ENCODE assay signal across 16 cellular contexts in genomic region chr20:4488407-4489339, GRCh38.
DNase-seq lines count a peak whose midpoint lies in the region; ATAC-seq, FAIRE-seq and TF ChIP-seq lines count a peak whose summit lies in the region.
"Had no signal": no experiment of that assay in that cellular context is flagged by ENCODE, and none has a peak within 500 bp of the region (broad histone marks: within the 10 kb centered on the region; RNA-seq: fewer than 3 reads in every experiment).

No MANE protein-coding gene starts in this region.

- H3K36me3 ChIP-seq in PC-3 (ENCODE audit: low read depth, low read length): no peaks in the 10 kb centered on the region
- no peaks in the 10 kb centered on the region for H3K36me3 ChIP-seq in bronchial epithelial cell (ENCODE audit: control insufficient read depth, insufficient read depth, low read length)
- no peaks in the 10 kb centered on the region for H3K36me3 ChIP-seq in heart left ventricle
- H3K36me3 ChIP-seq: left ventricle myocardium inferior, thyroid gland had no signal

- H4K20me1 ChIP-seq in PC-3 (ENCODE audit: low read length): no peaks in the 10 kb centered on the region

- H3K9ac ChIP-seq in PC-3 (ENCODE audit: low read length): peak overlapping the region; percentile 51

- no peaks in the 10 kb centered on the region for H3K9me3 ChIP-seq in PC-3 (ENCODE audit: low read length)
- no peaks in the 10 kb centered on the region for H3K9me3 ChIP-seq in heart left ventricle
- H3K9me3 ChIP-seq: body of pancreas, left ventricle myocardium inferior, thyroid gland had no signal

- POLR2A ChIA-PET in PC-3 (lab: Charles Lee; ENCODE audit: unreplicated experiment): no interaction called here

- no peak for FAIRE-seq in bronchial epithelial cell (lab: Jason Lieb, UNC)

- TF ChIP-seq POLR2A in heart left ventricle (IDR thresholded peaks at IDR 0.05): no peak

- peak overlapping the region; percentile 41 for H3K4me2 ChIP-seq in PC-3 (ENCODE audit: low read length)

- H3K4me3 ChIP-seq in PC-3 (ENCODE audit: low read length): no peak overlapping the region
- H3K4me3 ChIP-seq in bronchial epithelial cell (ENCODE audit: low read depth, low read length): no peak overlapping the region
- no peak overlapping the region for H3K4me3 ChIP-seq in heart left ventricle
- H3K4me3 ChIP-seq: body of pancreas, left ventricle myocardium inferior, thyroid gland had no signal

- no peaks in the 10 kb centered on the region for H3F3A ChIP-seq in PC-3 (ENCODE audit: low read length, unreplicated experiment)

- WGBS in heart left ventricle, 4 donors: 81 to 83% (median 82%) methylated on average over 9 of the region's 9 CpGs

- no peaks in the 10 kb centered on the region for H3K27me3 ChIP-seq in PC-3 (ENCODE audit: low read length)
- no peaks in the 10 kb centered on the region for H3K27me3 ChIP-seq in bronchial epithelial cell (ENCODE audit: control insufficient read depth, insufficient read depth, low read length)
- peaks cover 0 to 4% (median 0%) of the 10 kb centered on the region in 9 donors for H3K27me3 ChIP-seq in heart left ventricle
- H3K27me3 ChIP-seq: body of pancreas, thyroid gland had no signal

- no TSS peak for BruUV-seq in PC-3 (replicated peaks; lab: Mats Ljungman, UMichigan)

- CTCF ChIA-PET in PC-3 (lab: Charles Lee): interaction anchor here (0.5 kb wide), 1 partner anchor 29 kb away, joined by 3 read pairs; no protein-coding TSS in a partner anchor

- H3K27ac ChIP-seq in PC-3 (ENCODE audit: low read length) (peak overlapping the region; percentile 89), heart left ventricle (no peak overlapping the region)
- H3K27ac ChIP-seq: body of pancreas, left ventricle myocardium inferior, thyroid gland had no signal

- H3K4me1 ChIP-seq in PC-3 (ENCODE audit: insufficient read depth, low read length) (peaks cover 55% of the 10 kb centered on the region), heart left ventricle (no peaks in the 10 kb centered on the region)
- H3K4me1 ChIP-seq: body of pancreas, left ventricle myocardium inferior, thyroid gland had no signal

- ATAC-seq in PC-3 (peak; percentile 93), heart left ventricle (no peak), HG03039 (IDR thresholded peaks at IDR 0.05; ENCODE audit: unreplicated experiment) (no peak), HG03521 (IDR thresholded peaks at IDR 0.05; ENCODE audit: unreplicated experiment) (no peak)
- ATAC-seq: body of pancreas had no signal

- TF ChIP-seq CTCF in PC-3 (conservative IDR thresholded peaks at IDR 0.05; ENCODE audit: low read depth, low read length) (no peak), bronchial epithelial cell (IDR thresholded peaks at IDR 0.05; ENCODE audit: insufficient read depth, low read length, severe bottlenecking) (no peak), heart left ventricle (IDR thresholded peaks at IDR 0.05) (no peak)

- H2AFZ ChIP-seq in PC-3 (ENCODE audit: low read length): peak overlapping the region; percentile 29

- DNase-seq in EH (ENCODE audit: low read depth) (peak; percentile 93), PC-3 (peak; percentile 96), bronchial epithelial cell (ENCODE audit: low read depth) (peak; percentile 79), myocyte (ENCODE audit: low read depth) (peak; percentile 69), heart left ventricle (no peak), 8988T (no peak)
- DNase-seq: activated CD4-positive, alpha-beta memory T cell treated with anti-CD3 and anti-CD28 coated beads for 36 hours; body of pancreas; CD4-positive, alpha-beta memory T cell; effector CD8-positive, alpha-beta T cell; hippocampal formation; left ventricle myocardium inferior; Right ventricle myocardium superior; thyroid gland had no signal

- intact Hi-C loops in PC-3 (cut with micrococcal nuclease) (no loop called here), heart left ventricle (cut with DNase I) (no loop called here)

- no peaks in the 10 kb centered on the region for H3K9me2 ChIP-seq in PC-3 (replicated peaks; ENCODE audit: low read length)

- no peaks in the 10 kb centered on the region for H3K79me2 ChIP-seq in PC-3 (ENCODE audit: low read length)

Comparison
In these comparisons a context has a peak if more than half of its experiments do, and no peak if none do; other contexts are left out.
1. DNase-seq: peak in EH (single experiment), PC-3 (single experiment), bronchial epithelial cell (single experiment) and myocyte (single experiment); none in heart left ventricle (0 of 5) and 8988T (single experiment).